In the genomic region with DNA sequence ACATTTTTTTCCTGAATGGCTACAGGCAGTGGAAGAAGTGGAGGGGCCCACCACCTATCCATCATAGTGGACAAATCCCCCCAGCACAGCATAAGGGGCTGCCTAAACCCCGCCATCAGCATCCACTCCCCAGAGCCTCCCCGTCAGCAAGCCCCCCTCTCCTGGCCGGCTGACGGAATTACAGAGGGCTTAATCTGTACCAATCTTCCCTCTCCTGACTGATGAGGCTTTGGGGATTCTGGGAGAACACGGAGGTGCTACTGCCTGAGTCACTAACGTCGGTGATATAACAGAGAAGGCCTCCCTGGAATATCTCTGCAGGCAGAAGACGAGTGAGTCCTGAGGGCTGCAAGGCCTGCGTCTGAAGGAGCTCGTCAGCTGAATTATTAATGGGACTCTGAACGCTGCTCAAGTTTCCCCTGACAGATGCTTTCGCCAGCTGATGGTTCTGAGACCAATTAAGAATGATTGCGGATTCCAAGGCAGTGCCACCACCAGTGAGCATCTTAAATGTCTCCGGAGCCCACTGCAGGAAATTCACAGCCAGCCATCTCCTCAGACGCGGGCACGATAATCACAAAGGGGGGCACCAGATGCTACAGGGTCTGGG, we compare ENCODE assay signal across 20 cellular contexts.
DNase-seq lines count a peak whose midpoint lies in the region; FAIRE-seq and TF ChIP-seq lines count a peak whose summit lies in the region.
"Had no signal": no experiment of that assay in that cellular context is flagged by ENCODE, and none has a peak within 500 bp of the region (broad histone marks: within the 10 kb centered on the region; RNA-seq: fewer than 3 reads in every experiment).

No MANE protein-coding gene starts in this region.

- H3K27me3 Mint-ChIP-seq in chondrocyte (ENCODE audit: low read depth) (no peaks in the 10 kb centered on the region), neural crest cell (ENCODE audit: low read depth) (no peaks in the 10 kb centered on the region)
- H3K27me3 Mint-ChIP-seq: activated CD4-positive, alpha-beta memory T cell treated with anti-CD3 and anti-CD28 coated beads for 36 hours; stimulated activated naive B cell treated with anti-CD40 and anti-IgM and Interleukin-4, amounts not matched to agents 10 μg/mL and 1 μg/mL and 100 μg/mL, for 72 hours had no signal

- peak; percentile 28 for TF ChIP-seq CTCF in D721Med (IDR thresholded peaks at IDR 0.05; ENCODE audit: insufficient read depth, missing control alignments)
- TF ChIP-seq CTCF in chondrocyte (IDR thresholded peaks at IDR 0.05), result peak; percentile 49
- TF ChIP-seq CTCF in neural crest cell (conservative IDR thresholded peaks at IDR 0.05), result peak; percentile 35

- FAIRE-seq in D721Med (lab: Jason Lieb, UNC), result no peak
- no peak for FAIRE-seq in GM19239 (lab: Jason Lieb, UNC)
- FAIRE-seq: frontal cortex, islet of Langerhans had no signal

- no peak overlapping the region for H3K4me3 Mint-ChIP-seq in chondrocyte (ENCODE audit: unreplicated experiment)
- H3K4me3 Mint-ChIP-seq in neural crest cell, result no peak overlapping the region
- H3K4me3 Mint-ChIP-seq: activated CD4-positive, alpha-beta memory T cell treated with anti-CD3 and anti-CD28 coated beads for 36 hours; HFFc6; stimulated activated naive B cell treated with anti-CD40 and anti-IgM and Interleukin-4, amounts not matched to agents 10 μg/mL and 1 μg/mL and 100 μg/mL, for 72 hours had no signal

- H3K4me1 Mint-ChIP-seq in chondrocyte (ENCODE audit: low read depth) (peaks cover 20% of the 10 kb centered on the region), neural crest cell (peaks cover 12% of the 10 kb centered on the region)

- H3K36me3 Mint-ChIP-seq in chondrocyte (ENCODE audit: low read depth) (no peaks in the 10 kb centered on the region), neural crest cell (ENCODE audit: low read depth) (no peaks in the 10 kb centered on the region)
- H3K36me3 Mint-ChIP-seq: activated CD4-positive, alpha-beta memory T cell treated with anti-CD3 and anti-CD28 coated beads for 36 hours had no signal

- no peaks in the 10 kb centered on the region for H3K9me3 Mint-ChIP-seq in chondrocyte (ENCODE audit: low read depth)
- no peaks in the 10 kb centered on the region for H3K9me3 Mint-ChIP-seq in neural crest cell
- H3K9me3 Mint-ChIP-seq: activated CD4-positive, alpha-beta memory T cell treated with anti-CD3 and anti-CD28 coated beads for 36 hours; activated T-helper 2 cell treated with anti-CD3 and anti-CD28 coated beads, Interferon-gamma antibody, Interleukin-2, Interleukin-4, amounts not matched to agents 10 μg/mL and 5 μg/mL and 100 μg/mL, durations not matched to agents 14 hours and 24 hours and 36 hours; HFFc6; stimulated activated naive B cell treated with anti-CD40 and anti-IgM and Interleukin-4, amounts not matched to agents 10 μg/mL and 1 μg/mL and 100 μg/mL, for 72 hours had no signal

- no peak overlapping the region for H3K27ac Mint-ChIP-seq in chondrocyte (ENCODE audit: unreplicated experiment)
- peak overlapping the region; percentile 12 for H3K27ac Mint-ChIP-seq in neural crest cell (ENCODE audit: unreplicated experiment)
- H3K27ac Mint-ChIP-seq: activated CD4-positive, alpha-beta memory T cell treated with anti-CD3 and anti-CD28 coated beads for 36 hours; activated T-helper 2 cell treated with anti-CD3 and anti-CD28 coated beads, Interferon-gamma antibody, Interleukin-2, Interleukin-4, amounts not matched to agents 10 μg/mL and 5 μg/mL and 100 μg/mL, durations not matched to agents 14 hours and 24 hours and 36 hours; HFFc6; stimulated activated naive B cell treated with anti-CD40 and anti-IgM and Interleukin-4, amounts not matched to agents 10 μg/mL and 1 μg/mL and 100 μg/mL, for 72 hours had no signal

- peak; percentile 82 for DNase-seq in D721Med (ENCODE audit: insufficient read length, low spot score)
- peak; percentile 94 for DNase-seq in NCI-H2171 treated with DMSO at 0.1 percent for 48 hours (lab: John Stamatoyannopoulos, UW)
- DNase-seq in chondrocyte (ENCODE audit: low spot score), result no peak
- peak; percentile 12 for DNase-seq in neural crest cell (ENCODE audit: low read depth, low spot score)
- no peak for DNase-seq in RPMI8226
- no peak for DNase-seq in SHP77 treated with DMSO at 0.1 percent for 48 hours (lab: John Stamatoyannopoulos, UW)
- no peak for DNase-seq in amniotic stem cell (lab: John Stamatoyannopoulos, UW)
- DNase-seq in GM19239 (ENCODE audit: insufficient read length, low spot score), result no peak
- DNase-seq: activated CD4-positive, alpha-beta memory T cell treated with anti-CD3 and anti-CD28 coated beads for 36 hours; effector CD8-positive, alpha-beta T cell; HFFc6; MG63; NCI-H226; right cardiac atrium; stimulated activated CD4-positive, alpha-beta T cell treated with anti-CD3 and anti-CD28 coated beads, Interleukin-4, amount 100 ng/mL, for 24 hours; stimulated activated naive B cell treated with anti-CD40 and anti-IgM and Interleukin-4, amounts not matched to agents 10 μg/mL and 1 μg/mL and 100 μg/mL, for 72 hours; T-helper 9 cell had no signal

Comparison
In these comparisons a context has a peak if more than half of its experiments do, and no peak if none do; other contexts are left out.
1. DNase-seq: peak in D721Med (single experiment), NCI-H2171 treated with DMSO at 0.1 percent for 48 hours (single experiment) and neural crest cell (single experiment); none in chondrocyte (single experiment), RPMI8226 (single experiment), SHP77 treated with DMSO at 0.1 percent for 48 hours (single experiment), amniotic stem cell (single experiment) and GM19239 (single experiment).
2. Peak in every context shown above with its lines, with median percentiles within 50 percentile points of each other: CTCF ChIP-seq.